Comparison of ENCODE assay signal across 2 cellular contexts in genomic region chr7:43135129-43135528, GRCh38.
A peak's percentile ranks its signal among the peaks of the same experiment; 100 is the strongest.
TF ChIP-seq lines count a peak whose summit lies in the region.

No MANE protein-coding gene starts in this region.

TF ChIP-seq in HCT116, 20 proteins besides CTCF, POLR2A, EP300 and RAD21 (continued from another document):
- TF ChIP-seq ZBTB33 (IDR thresholded peaks at IDR 0.05; ENCODE audit: extremely low read depth, insufficient replicate concordance, low read length) (no peak), CEBPB (IDR thresholded peaks at IDR 0.05; ENCODE audit: low read depth) (no peak), TCF7L2 (IDR thresholded peaks at IDR 0.05; ENCODE audit: borderline replicate concordance, extremely low read depth, insufficient read depth, insufficient read length) (no peak), EZH2 (IDR thresholded peaks at IDR 0.05) (no peak), ZNF274 (IDR thresholded peaks at IDR 0.05; ENCODE audit: low read depth, low read length) (no peak), SP1 (IDR thresholded peaks at IDR 0.05; ENCODE audit: low read depth) (peak; percentile 45), SIN3A (IDR thresholded peaks at IDR 0.05; ENCODE audit: low read depth) (no peak), FOSL1 (IDR thresholded peaks at IDR 0.05; ENCODE audit: low read depth) (peak; percentile 82), ELF1 (IDR thresholded peaks at IDR 0.05; ENCODE audit: borderline replicate concordance, low read depth) (no peak), POLR2AphosphoS5 (IDR thresholded peaks at IDR 0.05; ENCODE audit: low read depth, low read length) (no peak), CBX3 (IDR thresholded peaks at IDR 0.05; ENCODE audit: low read depth) (peak; percentile 44; the same call in 1 of the 2 replicates), SRF (IDR thresholded peaks at IDR 0.05; ENCODE audit: low read depth) (no peak), JUND (IDR thresholded peaks at IDR 0.05) (peak; percentile 80), YY1 (IDR thresholded peaks at IDR 0.05; ENCODE audit: extremely low read depth, insufficient replicate concordance, low read depth, low read length) (peak; percentile 36), EZH2phosphoT487 (IDR thresholded peaks at IDR 0.05; ENCODE audit: borderline replicate concordance) (no peak), ZFX (IDR thresholded peaks at IDR 0.05) (no peak), EGR1 (IDR thresholded peaks at IDR 0.05; ENCODE audit: low read depth) (no peak)
- TF ChIP-seq, protein P1, sequence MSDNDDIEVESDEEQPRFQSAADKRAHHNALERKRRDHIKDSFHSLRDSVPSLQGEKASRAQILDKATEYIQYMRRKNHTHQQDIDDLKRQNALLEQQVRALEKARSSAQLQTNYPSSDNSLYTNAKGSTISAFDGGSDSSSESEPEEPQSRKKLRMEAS (IDR thresholded peaks at IDR 0.05) = no peak; the same call in 1 of the 2 replicates
- TF ChIP-seq, protein P2, sequence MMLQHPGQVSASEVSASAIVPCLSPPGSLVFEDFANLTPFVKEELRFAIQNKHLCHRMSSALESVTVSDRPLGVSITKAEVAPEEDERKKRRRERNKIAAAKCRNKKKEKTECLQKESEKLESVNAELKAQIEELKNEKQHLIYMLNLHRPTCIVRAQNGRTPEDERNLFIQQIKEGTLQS (IDR thresholded peaks at IDR 0.05) = no peak

TF ChIP-seq in SK-N-SH treated with all-trans-retinoic acid at 6 μM for 48 hours, 23 proteins besides CTCF, POLR2A, EP300 and RAD21 (continued from another document):
- TF ChIP-seq, protein P3, sequence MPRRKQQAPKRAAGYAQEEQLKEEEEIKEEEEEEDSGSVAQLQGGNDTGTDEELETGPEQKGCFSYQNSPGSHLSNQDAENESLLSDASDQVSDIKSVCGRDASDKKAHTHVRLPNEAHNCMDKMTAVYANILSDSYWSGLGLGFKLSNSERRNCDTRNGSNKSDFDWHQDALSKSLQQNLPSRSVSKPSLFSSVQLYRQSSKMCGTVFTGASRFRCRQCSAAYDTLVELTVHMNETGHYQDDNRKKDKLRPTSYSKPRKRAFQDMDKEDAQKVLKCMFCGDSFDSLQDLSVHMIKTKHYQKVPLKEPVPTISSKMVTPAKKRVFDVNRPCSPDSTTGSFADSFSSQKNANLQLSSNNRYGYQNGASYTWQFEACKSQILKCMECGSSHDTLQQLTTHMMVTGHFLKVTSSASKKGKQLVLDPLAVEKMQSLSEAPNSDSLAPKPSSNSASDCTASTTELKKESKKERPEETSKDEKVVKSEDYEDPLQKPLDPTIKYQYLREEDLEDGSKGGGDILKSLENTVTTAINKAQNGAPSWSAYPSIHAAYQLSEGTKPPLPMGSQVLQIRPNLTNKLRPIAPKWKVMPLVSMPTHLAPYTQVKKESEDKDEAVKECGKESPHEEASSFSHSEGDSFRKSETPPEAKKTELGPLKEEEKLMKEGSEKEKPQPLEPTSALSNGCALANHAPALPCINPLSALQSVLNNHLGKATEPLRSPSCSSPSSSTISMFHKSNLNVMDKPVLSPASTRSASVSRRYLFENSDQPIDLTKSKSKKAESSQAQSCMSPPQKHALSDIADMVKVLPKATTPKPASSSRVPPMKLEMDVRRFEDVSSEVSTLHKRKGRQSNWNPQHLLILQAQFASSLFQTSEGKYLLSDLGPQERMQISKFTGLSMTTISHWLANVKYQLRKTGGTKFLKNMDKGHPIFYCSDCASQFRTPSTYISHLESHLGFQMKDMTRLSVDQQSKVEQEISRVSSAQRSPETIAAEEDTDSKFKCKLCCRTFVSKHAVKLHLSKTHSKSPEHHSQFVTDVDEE (CRISPR knock-in tag; IDR thresholded peaks at IDR 0.05) = no peak
- no peak for TF ChIP-seq ZFP3 (CRISPR knock-in tag; IDR thresholded peaks at IDR 0.05)
- TF ChIP-seq, protein P4, sequence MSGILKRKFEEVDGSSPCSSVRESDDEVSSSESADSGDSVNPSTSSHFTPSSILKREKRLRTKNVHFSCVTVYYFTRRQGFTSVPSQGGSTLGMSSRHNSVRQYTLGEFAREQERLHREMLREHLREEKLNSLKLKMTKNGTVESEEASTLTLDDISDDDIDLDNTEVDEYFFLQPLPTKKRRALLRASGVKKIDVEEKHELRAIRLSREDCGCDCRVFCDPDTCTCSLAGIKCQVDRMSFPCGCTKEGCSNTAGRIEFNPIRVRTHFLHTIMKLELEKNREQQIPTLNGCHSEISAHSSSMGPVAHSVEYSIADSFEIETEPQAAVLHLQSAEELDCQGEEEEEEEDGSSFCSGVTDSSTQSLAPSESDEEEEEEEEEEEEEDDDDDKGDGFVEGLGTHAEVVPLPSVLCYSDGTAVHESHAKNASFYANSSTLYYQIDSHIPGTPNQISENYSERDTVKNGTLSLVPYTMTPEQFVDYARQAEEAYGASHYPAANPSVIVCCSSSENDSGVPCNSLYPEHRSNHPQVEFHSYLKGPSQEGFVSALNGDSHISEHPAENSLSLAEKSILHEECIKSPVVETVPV (CRISPR knock-in tag; IDR thresholded peaks at IDR 0.05) = no peak
- TF ChIP-seq, protein P5, sequence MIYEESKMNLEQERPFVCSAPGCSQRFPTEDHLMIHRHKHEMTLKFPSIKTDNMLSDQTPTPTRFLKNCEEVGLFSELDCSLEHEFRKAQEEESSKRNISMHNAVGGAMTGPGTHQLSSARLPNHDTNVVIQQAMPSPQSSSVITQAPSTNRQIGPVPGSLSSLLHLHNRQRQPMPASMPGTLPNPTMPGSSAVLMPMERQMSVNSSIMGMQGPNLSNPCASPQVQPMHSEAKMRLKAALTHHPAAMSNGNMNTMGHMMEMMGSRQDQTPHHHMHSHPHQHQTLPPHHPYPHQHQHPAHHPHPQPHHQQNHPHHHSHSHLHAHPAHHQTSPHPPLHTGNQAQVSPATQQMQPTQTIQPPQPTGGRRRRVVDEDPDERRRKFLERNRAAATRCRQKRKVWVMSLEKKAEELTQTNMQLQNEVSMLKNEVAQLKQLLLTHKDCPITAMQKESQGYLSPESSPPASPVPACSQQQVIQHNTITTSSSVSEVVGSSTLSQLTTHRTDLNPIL (CRISPR knock-in tag; IDR thresholded peaks at IDR 0.05; ENCODE audit: low read depth) = no peak
- no peak for TF ChIP-seq TCF4 (CRISPR knock-in tag; IDR thresholded peaks at IDR 0.05; ENCODE audit: borderline replicate concordance)
- TF ChIP-seq TOX (CRISPR knock-in tag; IDR thresholded peaks at IDR 0.05; ENCODE audit: borderline replicate concordance) = no peak
- no peak for TF ChIP-seq OSR1 (CRISPR knock-in tag; IDR thresholded peaks at IDR 0.05)
